15 cellular contexts compared by ENCODE assay signal in genomic region chr7:116355423-116355765, GRCh38.
DNase-seq lines count a peak whose midpoint lies in the region; ATAC-seq and TF ChIP-seq lines count a peak whose summit lies in the region.
"Had no signal": no experiment of that assay in that cellular context is flagged by ENCODE, and none has a peak within 500 bp of the region (broad histone marks: within the 10 kb centered on the region; RNA-seq: fewer than 3 reads in every experiment).

No MANE protein-coding gene starts in this region.

- H3K4me1 ChIP-seq in rectal smooth muscle tissue (ENCODE audit: control insufficient read depth, insufficient read depth, low read length), result peaks cover 26% of the 10 kb centered on the region
- H3K4me1 ChIP-seq: BLaER1 had no signal

- H3K36me3 ChIP-seq in rectal smooth muscle tissue (ENCODE audit: control insufficient read depth, insufficient read depth, low read length), result no peaks in the 10 kb centered on the region
- H3K36me3 ChIP-seq: BLaER1 had no signal

- in situ Hi-C loops in SK-MEL-5 (cut with HindIII; ENCODE audit: low pct_unique_long_range_greater_than_20kb, low sequenced_read_pairs), result no loop called here

- H3K4me3 ChIP-seq in AG10803 (ENCODE audit: low read length) (peak overlapping the region; percentile 26), foreskin fibroblast (ENCODE audit: low read depth in 1 of 2, low read length in 2 of 2) (peak overlapping the region; percentile 23 to 31), rectal smooth muscle tissue (ENCODE audit: low read length) (peak overlapping the region; percentile 17)
- H3K4me3 ChIP-seq: BLaER1 had no signal

- intact Hi-C loops in posterior cingulate gyrus (cut with DNase I), result no loop called here

- no peak overlapping the region for H3K9ac ChIP-seq in rectal smooth muscle tissue (ENCODE audit: low read length)
- H3K9ac ChIP-seq: BLaER1 had no signal

- no peaks in the 10 kb centered on the region for H3K27me3 ChIP-seq in rectal smooth muscle tissue (ENCODE audit: control insufficient read depth, insufficient read depth, low read length)
- H3K27me3 ChIP-seq: BLaER1 had no signal

- no peak for TF ChIP-seq CTCF in AG10803 (conservative IDR thresholded peaks at IDR 0.05; ENCODE audit: low read length)
- no peak for TF ChIP-seq CTCF in foreskin fibroblast (IDR thresholded peaks at IDR 0.05; ENCODE audit: low read depth, low read length)

- DNase-seq in AG10803 (ENCODE audit: low read depth), result no peak
- DNase-seq in SK-MEL-5 (ENCODE audit: low read depth, low spot score), result peak; percentile 86
- DNase-seq in foreskin fibroblast, result no peak
- DNase-seq in posterior cingulate gyrus, result no peak
- no peak for DNase-seq in central memory CD4-positive, alpha-beta T cell
- DNase-seq in GOT3 (lab: John Stamatoyannopoulos, UW), result no peak
- DNase-seq: activated CD4-positive, alpha-beta T cell treated with anti-CD3 and anti-CD28 coated beads, Interleukin-2, amount 10 ng/mL, durations not matched to agents 7 days and 5 days; activated gamma-delta T cell treated with Interleukin-2 at 50 U/mL for 16 hours; naive thymus-derived CD8-positive, alpha-beta T cell; NCI-H774; stimulated activated CD4-positive, alpha-beta T cell treated with anti-CD3 and anti-CD28 coated beads, Interleukin-4, amount 100 ng/mL, for 1 hour; substantia nigra had no signal

- H3K27ac ChIP-seq in rectal smooth muscle tissue (ENCODE audit: low read depth, low read length), result peak overlapping the region; percentile 88
- H3K27ac ChIP-seq: BLaER1 had no signal

- ATAC-seq in HG03342 (IDR thresholded peaks at IDR 0.05; ENCODE audit: unreplicated experiment), result no peak
- ATAC-seq: naive thymus-derived CD8-positive, alpha-beta T cell had no signal
